31 cellular contexts compared by ENCODE assay signal in genomic region chr1:5822726-5823125, GRCh38.
"Had no signal": no experiment of that assay in that cellular context is flagged by ENCODE, and none has a peak within 500 bp of the region (broad histone marks: within the 10 kb centered on the region; RNA-seq: fewer than 3 reads in every experiment).

No MANE protein-coding gene starts in this region.

- H3K27ac ChIP-seq: brain microvascular endothelial cell, esophagus muscularis mucosa, foreskin keratinocyte, gastrocnemius medialis, heart left ventricle had no signal

- H3K9me3 Mint-ChIP-seq: activated CD4-positive, alpha-beta memory T cell treated with anti-CD3 and anti-CD28 coated beads for 36 hours; activated naive CD4-positive, alpha-beta T cell treated with anti-CD3 and anti-CD28 coated beads, Interleukin-2, amount 50 U/mL, for 24 hours; activated T-helper 1 cell treated with anti-CD3 and anti-CD28 coated beads, Interleukin-12 subunit alpha, Interleukin-12 subunit beta, Interleukin-2, Interleukin-4 antibody, amounts not matched to agents 30 ng/mL and 10 ng/mL and 1 ng/mL, durations not matched to agents 14 hours and 24 hours and 36 hours; activated T-helper 2 cell treated with anti-CD3 and anti-CD28 coated beads, Interferon-gamma antibody, Interleukin-2, Interleukin-4, amounts not matched to agents 10 μg/mL and 5 μg/mL and 100 μg/mL, durations not matched to agents 14 hours and 24 hours and 36 hours; central memory CD8-positive, alpha-beta T cell had no signal

- H3K27ac Mint-ChIP-seq: activated CD4-positive, alpha-beta memory T cell treated with anti-CD3 and anti-CD28 coated beads for 36 hours; activated CD4-positive, alpha-beta T cell treated with anti-CD3 and anti-CD28 coated beads for 36 hours; activated CD4-positive, alpha-beta T cell treated with anti-CD3 and anti-CD28 coated beads, Interleukin-2, amount 10 ng/mL, durations not matched to agents 24 days and 14 days; activated CD8-positive, alpha-beta memory T cell treated with anti-CD3 and anti-CD28 coated beads, Interleukin-2, amount 10 ng/mL, durations not matched to agents 7 days and 5 days; activated CD8-positive, alpha-beta T cell treated with anti-CD3 and anti-CD28 coated beads, Interleukin-2, amount 10 ng/mL, durations not matched to agents 7 days and 5 days; activated naive CD4-positive, alpha-beta T cell treated with anti-CD3 and anti-CD28 coated beads for 36 hours; activated naive CD4-positive, alpha-beta T cell treated with anti-CD3 and anti-CD28 coated beads, Interleukin-2, amount 50 U/mL, for 24 hours; activated naive CD8-positive, alpha-beta T cell treated with anti-CD3 and anti-CD28 coated beads for 36 hours; activated T-helper 1 cell treated with anti-CD3 and anti-CD28 coated beads, Interleukin-12 subunit alpha, Interleukin-12 subunit beta, Interleukin-2, Interleukin-4 antibody, amounts not matched to agents 30 ng/mL and 10 ng/mL and 1 ng/mL, durations not matched to agents 14 hours and 24 hours and 36 hours; activated T-helper 2 cell treated with anti-CD3 and anti-CD28 coated beads, Interferon-gamma antibody, Interleukin-2, Interleukin-4, amounts not matched to agents 10 μg/mL and 5 μg/mL and 100 μg/mL, durations not matched to agents 14 hours and 24 hours and 36 hours; effector memory CD8-positive, alpha-beta T cell had no signal

- H3K27me3 Mint-ChIP-seq: activated CD4-positive, alpha-beta T cell treated with anti-CD3 and anti-CD28 coated beads, Interleukin-2, amount 10 ng/mL, durations not matched to agents 24 days and 14 days; activated CD8-positive, alpha-beta memory T cell treated with anti-CD3 and anti-CD28 coated beads, Interleukin-2, amount 10 ng/mL, durations not matched to agents 7 days and 5 days had no signal

- ATAC-seq: activated CD4-positive, alpha-beta T cell treated with anti-CD3 and anti-CD28 coated beads for 36 hours; activated CD8-positive, alpha-beta memory T cell treated with anti-CD3 and anti-CD28 coated beads, Interleukin-2, amount 10 ng/mL, durations not matched to agents 7 days and 5 days; activated CD8-positive, alpha-beta T cell treated with anti-CD3 and anti-CD28 coated beads, Interleukin-2, amount 10 ng/mL, durations not matched to agents 7 days and 5 days; effector memory CD8-positive, alpha-beta T cell; foreskin keratinocyte; gastrocnemius medialis; heart left ventricle had no signal

- H3K4me3 Mint-ChIP-seq: activated CD4-positive, alpha-beta memory T cell treated with anti-CD3 and anti-CD28 coated beads for 36 hours; activated CD4-positive, alpha-beta T cell treated with anti-CD3 and anti-CD28 coated beads for 36 hours; activated CD4-positive, alpha-beta T cell treated with anti-CD3 and anti-CD28 coated beads, Interleukin-2, amount 10 ng/mL, durations not matched to agents 24 days and 14 days; activated CD8-positive, alpha-beta memory T cell treated with anti-CD3 and anti-CD28 coated beads, Interleukin-2, amount 10 ng/mL, durations not matched to agents 7 days and 5 days; activated CD8-positive, alpha-beta T cell treated with anti-CD3 and anti-CD28 coated beads, Interleukin-2, amount 10 ng/mL, durations not matched to agents 7 days and 5 days; activated naive CD4-positive, alpha-beta T cell treated with anti-CD3 and anti-CD28 coated beads for 36 hours; activated naive CD4-positive, alpha-beta T cell treated with anti-CD3 and anti-CD28 coated beads, Interleukin-2, amount 50 U/mL, for 24 hours; activated naive CD8-positive, alpha-beta T cell treated with anti-CD3 and anti-CD28 coated beads for 36 hours; activated T-helper 1 cell treated with anti-CD3 and anti-CD28 coated beads, Interleukin-12 subunit alpha, Interleukin-12 subunit beta, Interleukin-2, Interleukin-4 antibody, amounts not matched to agents 30 ng/mL and 10 ng/mL and 1 ng/mL, durations not matched to agents 14 hours and 24 hours and 36 hours; central memory CD8-positive, alpha-beta T cell; effector memory CD8-positive, alpha-beta T cell had no signal

- H3K4me1 Mint-ChIP-seq: activated CD4-positive, alpha-beta T cell treated with anti-CD3 and anti-CD28 coated beads for 36 hours; activated CD4-positive, alpha-beta T cell treated with anti-CD3 and anti-CD28 coated beads, Interleukin-2, amount 10 ng/mL, durations not matched to agents 24 days and 14 days; activated CD8-positive, alpha-beta memory T cell treated with anti-CD3 and anti-CD28 coated beads, Interleukin-2, amount 10 ng/mL, durations not matched to agents 7 days and 5 days; activated naive CD4-positive, alpha-beta T cell treated with anti-CD3 and anti-CD28 coated beads, Interleukin-2, amount 50 U/mL, for 24 hours; activated naive CD8-positive, alpha-beta T cell treated with anti-CD3 and anti-CD28 coated beads for 36 hours; central memory CD8-positive, alpha-beta T cell had no signal

- DNase-seq: activated CD4-positive, alpha-beta memory T cell treated with anti-CD3 and anti-CD28 coated beads for 36 hours; activated CD4-positive, alpha-beta T cell treated with anti-CD3 and anti-CD28 coated beads for 36 hours; activated CD4-positive, alpha-beta T cell treated with anti-CD3 and anti-CD28 coated beads, Interleukin-2, amount 10 ng/mL, durations not matched to agents 24 days and 14 days; activated CD4-positive, CD25-positive, alpha-beta regulatory T cell; activated CD4-positive, CD25-positive, alpha-beta regulatory T cell treated with anti-CD3 and anti-CD28 coated beads, Interleukin-2, amount 50 U/mL, for 72 hours; activated CD8-positive, alpha-beta memory T cell treated with anti-CD3 and anti-CD28 coated beads, Interleukin-2, amount 10 ng/mL, durations not matched to agents 7 days and 5 days; activated CD8-positive, alpha-beta memory T cell treated with anti-CD3 and anti-CD28 coated beads, Interleukin-2, amount 50 U/mL, for 4 hours; activated CD8-positive, alpha-beta T cell treated with anti-CD3 and anti-CD28 coated beads, Interleukin-2, amount 10 ng/mL, durations not matched to agents 7 days and 5 days; activated effector memory CD4-positive, alpha-beta T cell treated with anti-CD3 and anti-CD28 coated beads, Interleukin-2, amount 50 U/mL, for 16 hours; activated naive CD4-positive, alpha-beta T cell treated with anti-CD3 and anti-CD28 coated beads for 36 hours; activated naive CD8-positive, alpha-beta T cell treated with anti-CD3 and anti-CD28 coated beads for 36 hours; activated T-cell treated with anti-CD3 and anti-CD28 coated beads, Interleukin-2, amount 50 U/mL, for 1 hour; activated T-cell treated with anti-CD3 and anti-CD28 coated beads, Interleukin-2, amount 50 U/mL, for 48 hours; amniotic stem cell; anterior cingulate cortex; brain microvascular endothelial cell; cortex of kidney; dermis blood vessel endothelial cell; effector CD4-positive, alpha-beta T cell; effector memory CD8-positive, alpha-beta T cell; erythroblast; foreskin keratinocyte; gastrocnemius medialis; glutamatergic neuron; heart left ventricle; T-helper 2 cell had no signal

- H3K36me3 Mint-ChIP-seq: activated CD4-positive, alpha-beta memory T cell treated with anti-CD3 and anti-CD28 coated beads for 36 hours; activated CD8-positive, alpha-beta memory T cell treated with anti-CD3 and anti-CD28 coated beads, Interleukin-2, amount 10 ng/mL, durations not matched to agents 7 days and 5 days; activated naive CD4-positive, alpha-beta T cell treated with anti-CD3 and anti-CD28 coated beads, Interleukin-2, amount 50 U/mL, for 24 hours; activated naive CD8-positive, alpha-beta T cell treated with anti-CD3 and anti-CD28 coated beads for 36 hours had no signal
